1 cellular context compared by ENCODE assay signal in the genomic region with DNA sequence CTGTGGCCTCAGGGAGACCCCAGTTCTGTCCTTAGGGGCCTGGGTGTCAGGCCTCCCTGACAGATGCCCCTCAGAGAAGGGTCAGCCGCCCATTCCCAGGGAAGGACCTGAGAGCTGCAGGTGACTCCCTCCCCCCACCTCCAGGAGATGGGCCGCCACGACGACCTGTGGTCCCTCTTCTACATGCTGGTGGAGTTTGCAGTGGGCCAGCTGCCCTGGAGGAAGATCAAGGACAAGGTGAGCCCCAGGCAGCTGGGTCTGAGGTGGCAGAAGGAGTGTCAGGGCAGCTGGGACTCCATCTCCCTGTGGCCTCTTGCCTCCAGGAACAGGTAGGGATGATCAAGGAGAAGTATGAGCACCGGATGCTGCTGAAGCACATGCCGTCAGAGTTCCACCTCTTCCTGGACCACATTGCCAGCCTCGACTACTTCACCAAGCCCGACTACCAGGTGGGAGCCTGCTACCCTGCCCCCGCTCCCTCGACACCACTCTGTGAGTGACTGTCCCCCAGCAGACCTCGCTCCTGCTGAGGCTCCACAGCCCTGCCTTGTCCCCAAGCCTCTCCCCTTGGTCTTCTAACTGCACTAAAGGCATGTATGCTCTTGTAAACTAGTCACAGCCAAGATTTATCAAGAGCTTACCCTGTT.
TF ChIP-seq lines count a peak whose summit lies in the region.

No MANE protein-coding gene starts in this region.

TF ChIP-seq in K562, 482 proteins besides CTCF, POLR2A, EP300 and RAD21:
- TF ChIP-seq EZH2 (IDR thresholded peaks at IDR 0.05; ENCODE audit: borderline replicate concordance, low read depth, low read length) = 0 out of 2 replicates have a peak, but pooled peaks have one; percentile 25
- no peak for TF ChIP-seq EHMT2 (IDR thresholded peaks at IDR 0.05)
